In the genomic region with DNA sequence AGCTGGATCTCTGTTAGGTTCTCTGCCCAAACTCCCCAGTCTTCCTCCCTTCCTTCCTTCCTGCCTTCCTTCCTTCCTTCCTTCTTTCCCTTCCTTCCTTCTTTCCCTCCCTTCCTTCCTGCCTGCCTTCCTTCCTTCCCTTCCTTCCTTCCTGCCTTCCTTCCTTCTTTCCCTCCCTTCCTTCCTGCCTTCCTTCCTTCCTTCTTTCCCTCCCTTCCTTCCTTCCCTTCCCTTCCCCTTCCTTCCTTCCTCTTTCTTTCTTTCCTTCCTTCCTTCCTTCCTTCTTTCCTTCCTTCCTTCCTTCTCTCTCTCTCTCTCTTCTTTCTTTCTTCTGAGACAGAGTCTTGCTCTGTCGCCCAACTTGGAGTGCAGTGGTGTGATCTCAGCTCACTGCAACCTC, we compare ENCODE assay signal across 16 cellular contexts. TPM values are rescaled to one million over a fixed set of nuclear protein-coding genes. Genes with fewer than 3 reads are reported as not detected.
DNase-seq lines count a peak whose midpoint lies in the region; ATAC-seq and TF ChIP-seq lines count a peak whose summit lies in the region.
"Had no signal": no experiment of that assay in that cellular context is flagged by ENCODE, and none has a peak within 500 bp of the region (broad histone marks: within the 10 kb centered on the region; RNA-seq: fewer than 3 reads in every experiment).

No MANE protein-coding gene starts in this region.

- POLR2A ChIA-PET in WTC11 (lab: Charles Lee) = interaction anchor here (1.0 kb wide), 1 partner anchor 20 kb away, joined by 5 read pairs; no protein-coding TSS in a partner anchor

- no peak for DNase-seq in activated naive CD4-positive, alpha-beta T cell treated with anti-CD3 and anti-CD28 coated beads, Interleukin-2, amount 50 U/mL, for 16 hours
- DNase-seq in WTC11 (ENCODE audit: low spot score) (no peak), naive B cell (no peak), adrenal gland (no peak), COLO829 (ENCODE audit: low spot score) (no peak)
- no peak for DNase-seq in activated T-cell treated with anti-CD3 and anti-CD28 coated beads, Interleukin-2, amount 50 U/mL, for 1 hour
- DNase-seq in activated CD8-positive, alpha-beta memory T cell treated with anti-CD3 and anti-CD28 coated beads, Interleukin-2, amount 50 U/mL, for 48 hours = no peak
- DNase-seq: ACHN; C1 segment of cervical spinal cord; CD8-positive, alpha-beta T cell; DMS53; GF-D8; HFFc6 had no signal

- H3K4me3 ChIP-seq in adrenal gland = no peak overlapping the region
- H3K4me3 ChIP-seq: HAP-1 had no signal

- CTCF ChIA-PET in WTC11 (lab: Charles Lee) = no interaction called here

- TF ChIP-seq CTCF in WTC11 (IDR thresholded peaks at IDR 0.05) (no peak), adrenal gland (IDR thresholded peaks at IDR 0.05) (no peak)

- H3K4me3 Mint-ChIP-seq in activated naive CD4-positive, alpha-beta T cell treated with anti-CD3 and anti-CD28 coated beads, Interleukin-2, amount 50 U/mL, for 24 hours = no peak overlapping the region
- H3K4me3 Mint-ChIP-seq in WTC11 (no peak overlapping the region), naive B cell (no peak overlapping the region)
- H3K4me3 Mint-ChIP-seq: CD8-positive, alpha-beta T cell; HFFc6 had no signal

- H3K36me3 Mint-ChIP-seq in activated naive CD4-positive, alpha-beta T cell treated with anti-CD3 and anti-CD28 coated beads, Interleukin-2, amount 50 U/mL, for 24 hours = no peaks in the 10 kb centered on the region
- H3K36me3 Mint-ChIP-seq in WTC11 (peaks cover 17% of the 10 kb centered on the region), naive B cell (peaks cover 0 to 4% of the 10 kb centered on the region in 2 donors)
- H3K36me3 Mint-ChIP-seq: CD8-positive, alpha-beta T cell had no signal

- no peaks in the 10 kb centered on the region for H3K4me1 ChIP-seq in adrenal gland (replicated peaks in 1 of 2)
- H3K4me1 ChIP-seq: HAP-1 had no signal

- H3K27me3 ChIP-seq in adrenal gland = no peaks in the 10 kb centered on the region

- H3K9me3 Mint-ChIP-seq in activated naive CD4-positive, alpha-beta T cell treated with anti-CD3 and anti-CD28 coated beads, Interleukin-2, amount 50 U/mL, for 24 hours = no peaks in the 10 kb centered on the region
- H3K9me3 Mint-ChIP-seq in WTC11 (peaks cover 5% of the 10 kb centered on the region), naive B cell (peaks cover 0 to 7% (median 0%) of the 10 kb centered on the region in 7 donors)
- H3K9me3 Mint-ChIP-seq: CD8-positive, alpha-beta T cell had no signal

- no peaks in the 10 kb centered on the region for H3K36me3 ChIP-seq in adrenal gland (replicated peaks in 1 of 2)
- H3K36me3 ChIP-seq: HAP-1 had no signal

- H3K27ac Mint-ChIP-seq in activated naive CD4-positive, alpha-beta T cell treated with anti-CD3 and anti-CD28 coated beads, Interleukin-2, amount 50 U/mL, for 24 hours = peak overlapping the region; percentile 86
- peak overlapping the region; percentile 41; the same call in 1 of the 2 replicates for H3K27ac Mint-ChIP-seq in WTC11
- peak overlapping the region in 5 of 6 donors; percentile 41 to 96 (median 87) for H3K27ac Mint-ChIP-seq in naive B cell
- H3K27ac Mint-ChIP-seq: CD8-positive, alpha-beta T cell; HFFc6 had no signal

- intact Hi-C loops in adrenal gland (cut with DNase I) = no loop called here

- TF ChIP-seq POLR2A in adrenal gland (IDR thresholded peaks at IDR 0.05) = no peak

- peaks cover 20% of the 10 kb centered on the region for H3K4me1 Mint-ChIP-seq in activated naive CD4-positive, alpha-beta T cell treated with anti-CD3 and anti-CD28 coated beads, Interleukin-2, amount 50 U/mL, for 24 hours
- H3K4me1 Mint-ChIP-seq in WTC11 (peaks cover 4% of the 10 kb centered on the region; the same call in 1 of the 2 replicates), naive B cell (peaks cover 17 to 31% (median 18%) of the 10 kb centered on the region in 3 donors)

- WGBS in adrenal gland, 4 donors = 80 to 97% (median 95%) methylated on average over 1 of the region's 1 CpG

- H3K9me3 ChIP-seq in adrenal gland (replicated peaks in 1 of 3) = no peaks in the 10 kb centered on the region
- H3K9me3 ChIP-seq: HAP-1 had no signal

- H3K27me3 Mint-ChIP-seq in activated naive CD4-positive, alpha-beta T cell treated with anti-CD3 and anti-CD28 coated beads, Interleukin-2, amount 50 U/mL, for 24 hours = no peaks in the 10 kb centered on the region
- no peaks in the 10 kb centered on the region for H3K27me3 Mint-ChIP-seq in WTC11 (ENCODE audit: low read depth)
- H3K27me3 Mint-ChIP-seq in naive B cell = no peaks in the 10 kb centered on the region

- ATAC-seq in WTC11 = no peak
- ATAC-seq in naive B cell (ENCODE audit: low read depth in 2 of 2) = no peak
- ATAC-seq: CD8-positive, alpha-beta T cell; HepG2 had no signal

- H3K27ac ChIP-seq in adrenal gland = no peak overlapping the region

TF ChIP-seq in WTC11, 78 proteins besides CTCF, POLR2A, EP300 and RAD21:
- TF ChIP-seq ZNF423 (CRISPR knock-in tag; IDR thresholded peaks at IDR 0.05) (no peak), ZSCAN18 (CRISPR knock-in tag; IDR thresholded peaks at IDR 0.05) (no peak), MXD4 (CRISPR knock-in tag; IDR thresholded peaks at IDR 0.05; ENCODE audit: borderline replicate concordance) (no peak), NR2C2 (CRISPR knock-in tag; IDR thresholded peaks at IDR 0.05) (no peak), NFATC4 (CRISPR knock-in tag; IDR thresholded peaks at IDR 0.05) (no peak), KAT7 (CRISPR knock-in tag; IDR thresholded peaks at IDR 0.05; ENCODE audit: borderline replicate concordance) (no peak), RORB (CRISPR knock-in tag; IDR thresholded peaks at IDR 0.05) (no peak), ZBTB43 (CRISPR knock-in tag; IDR thresholded peaks at IDR 0.05) (no peak), ZNF396 (CRISPR knock-in tag; IDR thresholded peaks at IDR 0.05; ENCODE audit: borderline replicate concordance) (no peak), FOXK1 (CRISPR knock-in tag; IDR thresholded peaks at IDR 0.05) (no peak)
- TF ChIP-seq, protein P1, sequence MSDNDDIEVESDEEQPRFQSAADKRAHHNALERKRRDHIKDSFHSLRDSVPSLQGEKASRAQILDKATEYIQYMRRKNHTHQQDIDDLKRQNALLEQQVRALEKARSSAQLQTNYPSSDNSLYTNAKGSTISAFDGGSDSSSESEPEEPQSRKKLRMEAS (CRISPR knock-in tag; IDR thresholded peaks at IDR 0.05) = no peak

RNA-seq across cellular contexts. Expression of gene LSM10, which starts 8.7 kb away (rescaled TPM):
- total RNA-seq in WTC11 (2021) (49.1 to 56.3 TPM (median 49.3 TPM) in 3 replicates), adrenal gland (10 to 100 TPM; 13.2 to 42.1 (median 34.9) TPM)
- polyA plus RNA-seq in naive B cell (ENCODE audit: low read depth in 6 of 6) (100 to 1,000 TPM; 358 to 480 (median 448) TPM), adrenal gland (10 to 100 TPM; 33.5 to 48.7 (median 39.9) TPM)

RNA-seq across cellular contexts. Expression of gene STK40, which starts 20.7 kb away (rescaled TPM):
- 17.8 to 24.7 TPM (median 20.4 TPM) in 3 replicates for total RNA-seq in WTC11 (2021)
- polyA plus RNA-seq in naive B cell (ENCODE audit: low read depth in 6 of 6) = 100 to 1,000 TPM in 1 of 6 donors, 10 to 100 TPM in 5; 62.3 to 105 (median 73.3) TPM
- total RNA-seq in adrenal gland = 10 to 100 TPM; 23.7 to 31.2 (median 26.8) TPM
- 10 to 100 TPM in 2 of 3 donors, 1 to 10 TPM in 1; 9.8 to 20.4 (median 11.1) TPM for polyA plus RNA-seq in adrenal gland

RNA-seq across cellular contexts. Expression of gene OSCP1, which starts 43.8 kb away (rescaled TPM):
- 1.7 to 2.3 TPM (median 2.0 TPM) in 3 replicates for total RNA-seq in WTC11 (2021)
- polyA plus RNA-seq in naive B cell (ENCODE audit: low read depth in 6 of 6) = under 1 TPM in 1 of 6 donors, not detected in 5; 0.62 TPM
- total RNA-seq in adrenal gland = 10 to 100 TPM in 5 of 8 donors, 1 to 10 TPM in 3; 5.5 to 17.5 (median 10.7) TPM
- polyA plus RNA-seq in adrenal gland = 10 to 100 TPM; 11.1 to 20.5 (median 14.1) TPM

RNA-seq across cellular contexts. Expression of gene MRPS15, which starts 57.7 kb away (rescaled TPM):
- 100.0 to 113 TPM (median 104 TPM) in 3 replicates for total RNA-seq in WTC11 (2021)
- polyA plus RNA-seq in naive B cell (ENCODE audit: low read depth in 6 of 6) = 10 to 100 TPM; 55.6 to 86.7 (median 62.4) TPM
- total RNA-seq in adrenal gland = 100 to 1,000 TPM in 1 of 8 donors, 10 to 100 TPM in 7; 49.8 to 116 (median 68.8) TPM
- 100 to 1,000 TPM; 156 to 287 (median 256) TPM for polyA plus RNA-seq in adrenal gland
